1 cellular context compared by ENCODE assay signal in genomic region chr9:35814106-35814840, GRCh38.
TF ChIP-seq lines count a peak whose summit lies in the region.

No MANE protein-coding gene starts in this region.

TF ChIP-seq in K562, 482 proteins besides CTCF, POLR2A, EP300 and RAD21 (continued from another document and continues in another):
- no peak for TF ChIP-seq ZNF407 (IDR thresholded peaks at IDR 0.05; ENCODE audit: low read depth)
- TF ChIP-seq ETV5 (CRISPR knock-in tag; IDR thresholded peaks at IDR 0.05; ENCODE audit: low read depth): 0 out of 2 replicates have a peak, but pooled peaks have one; percentile 2
- TF ChIP-seq CREM (IDR thresholded peaks at IDR 0.05; ENCODE audit: low read depth): 0 out of 2 replicates have a peak, but pooled peaks have one; percentile 7
- TF ChIP-seq BRCA1 (IDR thresholded peaks at IDR 0.05): no peak
- TF ChIP-seq BRCA1 (CRISPR knock-in tag; IDR thresholded peaks at IDR 0.05): no peak
- TF ChIP-seq ZNF507 (tag; conservative IDR thresholded peaks at IDR 0.05): no peak
- 0 out of 2 replicates have a peak, but pooled peaks have one; percentile 34 for TF ChIP-seq DPF2 (IDR thresholded peaks at IDR 0.05)
- TF ChIP-seq E2F4 (CRISPR knock-in tag; IDR thresholded peaks at IDR 0.05; ENCODE audit: low read depth): no peak
- TF ChIP-seq JUND (IDR thresholded peaks at IDR 0.05; ENCODE audit: borderline replicate concordance, low read depth, low read length): peak; percentile 33; the same call in 1 of the 2 replicates
- peak; percentile 47; the same call in 1 of the 3 replicates for TF ChIP-seq JUND (tag; IDR thresholded peaks at IDR 0.05; ENCODE audit: borderline replicate concordance, low read depth, low read length)
- TF ChIP-seq ZBTB1 (CRISPR knock-in tag; IDR thresholded peaks at IDR 0.05; ENCODE audit: borderline replicate concordance, low read depth): no peak
- TF ChIP-seq ETS1 (conservative IDR thresholded peaks at IDR 0.05; ENCODE audit: control insufficient read depth, low read depth, low read length): no peak
- TF ChIP-seq SAFB (IDR thresholded peaks at IDR 0.05; ENCODE audit: borderline replicate concordance, low read depth, low read length): no peak
- no peak for TF ChIP-seq ZNF140 (CRISPR knock-in tag; IDR thresholded peaks at IDR 0.05)
- TF ChIP-seq CAMTA2 (CRISPR knock-in tag; conservative IDR thresholded peaks at IDR 0.05): no peak
- no peak for TF ChIP-seq GTF2A2 (tag; IDR thresholded peaks at IDR 0.05)
- no peak for TF ChIP-seq MCM5 (IDR thresholded peaks at IDR 0.05; ENCODE audit: low read depth)
- no peak for TF ChIP-seq ZNF445 (CRISPR knock-in tag; IDR thresholded peaks at IDR 0.05; ENCODE audit: low read depth)
- no peak for TF ChIP-seq CCAR2 (IDR thresholded peaks at IDR 0.05; ENCODE audit: low read depth, low read length)
- TF ChIP-seq CGGBP1 (CRISPR knock-in tag; IDR thresholded peaks at IDR 0.05): no peak
- no peak for TF ChIP-seq ZNF778 (CRISPR knock-in tag; IDR thresholded peaks at IDR 0.05)
- TF ChIP-seq MAX (CRISPR knock-in tag; IDR thresholded peaks at IDR 0.05): peak; percentile 58; the same call in 1 of the 2 replicates
- no peak for TF ChIP-seq CBFA2T3 (IDR thresholded peaks at IDR 0.05)
- TF ChIP-seq RUNX1 (IDR thresholded peaks at IDR 0.05; ENCODE audit: low read depth): no peak
- TF ChIP-seq ZSCAN32 (CRISPR knock-in tag; IDR thresholded peaks at IDR 0.05): no peak
- no peak for TF ChIP-seq ELK1 (CRISPR knock-in tag; IDR thresholded peaks at IDR 0.05)
- TF ChIP-seq CLOCK (CRISPR knock-in tag; IDR thresholded peaks at IDR 0.05; ENCODE audit: borderline replicate concordance): no peak
- TF ChIP-seq ZNF282 (CRISPR knock-in tag; IDR thresholded peaks at IDR 0.05): no peak
- TF ChIP-seq ZC3H4 (CRISPR knock-in tag; IDR thresholded peaks at IDR 0.05; ENCODE audit: borderline replicate concordance): no peak
- TF ChIP-seq BCL6 (CRISPR knock-in tag; IDR thresholded peaks at IDR 0.05): no peak
- no peak for TF ChIP-seq MEF2A (IDR thresholded peaks at IDR 0.05; ENCODE audit: control insufficient read depth, low read depth, low read length)
- TF ChIP-seq ZNF24 (IDR thresholded peaks at IDR 0.05): no peak
- TF ChIP-seq KLF10 (CRISPR knock-in tag; IDR thresholded peaks at IDR 0.05): no peak
- TF ChIP-seq FOXO4 (CRISPR knock-in tag; IDR thresholded peaks at IDR 0.05): no peak
- no peak for TF ChIP-seq ZNF280A (IDR thresholded peaks at IDR 0.05; ENCODE audit: low read depth, partially characterized antibody)
- TF ChIP-seq FOXK1 (CRISPR knock-in tag; IDR thresholded peaks at IDR 0.05; ENCODE audit: borderline replicate concordance): no peak
- TF ChIP-seq E2F5 (CRISPR knock-in tag; IDR thresholded peaks at IDR 0.05): no peak
- TF ChIP-seq PCBP2 (IDR thresholded peaks at IDR 0.05; ENCODE audit: low read depth, low read length, poor library complexity, severe bottlenecking): no peak
- no peak for TF ChIP-seq ZNF444 (CRISPR knock-in tag; IDR thresholded peaks at IDR 0.05)
- no peak for TF ChIP-seq DIDO1 (tag; IDR thresholded peaks at IDR 0.05; ENCODE audit: low read depth)
- no peak for TF ChIP-seq SP1 (CRISPR knock-in tag; IDR thresholded peaks at IDR 0.05)
- no peak for TF ChIP-seq NEUROD1 (IDR thresholded peaks at IDR 0.05; ENCODE audit: borderline replicate concordance, low read depth, low read length, partially characterized antibody)
- TF ChIP-seq HDGF (IDR thresholded peaks at IDR 0.05): no peak
- TF ChIP-seq ESRRB (CRISPR knock-in tag; IDR thresholded peaks at IDR 0.05; ENCODE audit: borderline replicate concordance): no peak
- no peak for TF ChIP-seq ZC3H11A (IDR thresholded peaks at IDR 0.05; ENCODE audit: low read depth, low read length)
- no peak for TF ChIP-seq MYNN (IDR thresholded peaks at IDR 0.05)
- no peak for TF ChIP-seq MYNN (CRISPR knock-in tag; IDR thresholded peaks at IDR 0.05)
- TF ChIP-seq THAP7 (CRISPR knock-in tag; IDR thresholded peaks at IDR 0.05): no peak
